Comparison of ENCODE assay signal across 8 cellular contexts in genomic region chr16:88662843-88663606, GRCh38. TPM values are rescaled to one million over a fixed set of nuclear protein-coding genes. Genes with fewer than 3 reads are reported as not detected.
DNase-seq lines count a peak whose midpoint lies in the region; ATAC-seq and TF ChIP-seq lines count a peak whose summit lies in the region.

Gene MVD (minus strand): TSS chr16:88663091. CDS start chr16:88663080, 11 bp downstream.

- BruUV-seq in PC-9 (replicated peaks; lab: Mats Ljungman, UMichigan), result no TSS peak

- H3K9ac ChIP-seq in mucosa of rectum (ENCODE audit: low read depth in 1 of 2, low read length in 2 of 2), result peak within 1 kb of the TSS; percentile 88 to 99

- H4K20me1 ChIP-seq in PC-9 (ENCODE audit: insufficient read depth), result no peaks in the 10 kb centered on the region; the same call in 1 of the 2 replicates

- peak within 1 kb of the TSS; percentile 98 for H3K4me2 ChIP-seq in PC-9

- no peaks in the 10 kb centered on the region for H3K9me3 Mint-ChIP-seq in IgD-negative memory B cell

- H3K36me3 Mint-ChIP-seq in IgD-negative memory B cell, result no peaks in the 10 kb centered on the region

- no peak for TF ChIP-seq CTCF in PC-9 (conservative IDR thresholded peaks at IDR 0.05)
- peak; percentile 4 for TF ChIP-seq CTCF in epithelial cell of proximal tubule (conservative IDR thresholded peaks at IDR 0.05; ENCODE audit: low read depth, low read length)

- POLR2A ChIA-PET in PC-9 (lab: Charles Lee; ENCODE audit: unreplicated experiment), result interaction anchor here (0.5 to 0.7 kb wide), 5 partner anchors 9 to 988 kb away, joined by 3 to 6 read pairs (median 4); partner anchors contain the start of gene PIEZO1

- peak within 1 kb of the TSS; percentile 85 to 95 (median 90) for H3K27ac Mint-ChIP-seq in IgD-negative memory B cell

- no peaks in the 10 kb centered on the region for H3K9me3 ChIP-seq in PC-9 (ENCODE audit: insufficient read depth, low read depth)
- H3K9me3 ChIP-seq in mucosa of rectum (ENCODE audit: control insufficient read depth in 2 of 2, low read length in 2 of 2), result no peaks in the 10 kb centered on the region

- H3K4me1 Mint-ChIP-seq in IgD-negative memory B cell, result peaks cover 14 to 19% (median 18%) of the 10 kb centered on the region in 3 donors

- H3K27me3 ChIP-seq in PC-9 (ENCODE audit: insufficient read depth, low read depth), result no peaks in the 10 kb centered on the region
- no peaks in the 10 kb centered on the region for H3K27me3 ChIP-seq in mucosa of rectum (ENCODE audit: control insufficient read depth in 2 of 2, insufficient read depth in 2 of 2, low read length in 2 of 2)

- H3K27me3 Mint-ChIP-seq in IgD-negative memory B cell, result no peaks in the 10 kb centered on the region

- H3K4me3 Mint-ChIP-seq in IgD-negative memory B cell, result peak within 1 kb of the TSS; percentile 89 to 96 (median 95)

- H3F3A ChIP-seq in PC-9 (ENCODE audit: insufficient read depth, low read depth), result peaks cover 19% of the 10 kb centered on the region; the same call in 1 of the 2 replicates

- H3K4me1 ChIP-seq in PC-9 (replicated peaks; ENCODE audit: insufficient read depth) (peaks cover 9% of the 10 kb centered on the region), mucosa of rectum (ENCODE audit: control insufficient read depth in 2 of 2, insufficient read depth in 2 of 2, low read length in 2 of 2) (peaks cover 4 to 8% of the 10 kb centered on the region in 2 donors)

- H3K9me2 ChIP-seq in PC-9 (ENCODE audit: insufficient read depth), result no peaks in the 10 kb centered on the region

- intact Hi-C loops in PC-9 (cut with micrococcal nuclease; ENCODE audit: unreplicated experiment), result loop anchor here (5.0 kb wide), 1 partner anchor 94 kb away; no protein-coding TSS in a partner anchor

- H3K36me3 ChIP-seq in PC-9 (ENCODE audit: low read depth) (no peaks in the 10 kb centered on the region), mucosa of rectum (ENCODE audit: control insufficient read depth in 2 of 2, insufficient read depth in 2 of 2, low read length in 2 of 2) (peaks cover 0 to 4% of the 10 kb centered on the region in 2 donors)

- peak within 1 kb of the TSS; percentile 97 for H2AFZ ChIP-seq in PC-9

- H3K79me2 ChIP-seq in PC-9 (ENCODE audit: low read depth), result peaks cover 29% of the 10 kb centered on the region

- H3K27ac ChIP-seq in PC-9 (peak within 1 kb of the TSS; percentile 13; the same call in 1 of the 2 replicates), mucosa of rectum (ENCODE audit: low read depth in 2 of 2, low read length in 2 of 2) (peak within 1 kb of the TSS; percentile 86)

- H3K4me3 ChIP-seq in PC-9 (peak within 1 kb of the TSS; percentile 90), epithelial cell of proximal tubule (ENCODE audit: low read depth, low read length) (peak within 1 kb of the TSS; percentile 98), mucosa of rectum (ENCODE audit: low read length in 2 of 2) (peak within 1 kb of the TSS; percentile 82 to 99)

- CTCF ChIA-PET in PC-9 (lab: Charles Lee), result no interaction called here

- ATAC-seq in GM21529 (IDR thresholded peaks at IDR 0.05; ENCODE audit: unreplicated experiment), result peak; percentile 97

- peak; percentile 94 for DNase-seq in DMS153 (lab: John Stamatoyannopoulos, UW)
- DNase-seq in PC-9, result peak; percentile 92 to 99
- peak; percentile 94 for DNase-seq in activated T-cell treated with anti-CD3 and anti-CD28 coated beads, Interleukin-2, amount 50 U/mL, for 1 hour
- peak; percentile 63 for DNase-seq in epithelial cell of proximal tubule (ENCODE audit: low read depth)
- DNase-seq in stimulated activated CD8-positive, alpha-beta memory T cell treated with anti-CD3 and anti-CD28 coated beads, Interleukin-4, amount 100 ng/mL, for 48 hours, result peak; percentile 96

RNA-seq across cellular contexts. Expression of gene MVD, which starts in this region (rescaled TPM):
- 26.0 TPM for polyA plus RNA-seq in IgD-negative memory B cell
- total RNA-seq in PC-9 (2021) (146 and 168 TPM in 2 replicates), epithelial cell of proximal tubule (76.2 and 167 TPM in 2 replicates)

Comparison
In these comparisons a context has a peak if more than half of its experiments do, and no peak if none do; other contexts are left out.
1. Peak in every context shown above with its lines: DNase-seq, ATAC-seq, H3K4me3 ChIP-seq and H3K27ac ChIP-seq.